ENCODE assay signal across 2 cellular contexts in the genomic region with DNA sequence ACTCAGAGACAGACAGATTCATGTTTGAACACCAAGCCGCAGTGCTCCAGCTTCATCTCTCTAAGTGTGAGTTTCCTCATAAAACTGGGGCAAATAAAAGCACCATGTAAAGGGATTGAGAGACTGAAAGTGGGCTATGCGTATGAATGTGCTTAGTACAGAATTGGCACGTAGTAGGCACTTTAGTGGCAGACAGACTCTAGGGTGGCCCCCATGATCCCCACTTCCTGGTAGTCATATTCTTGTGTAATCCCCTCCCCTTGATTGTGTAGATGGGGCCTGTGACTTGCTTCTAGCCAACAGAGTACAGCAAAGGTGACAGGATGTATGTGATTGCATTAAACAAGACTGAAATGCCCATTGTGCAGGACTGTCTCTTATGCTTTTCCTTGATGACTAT.
TF ChIP-seq lines count a peak whose summit lies in the region.

No MANE protein-coding gene starts in this region.

TF ChIP-seq in HepG2, 621 proteins besides CTCF, POLR2A, EP300 and RAD21:
- TF ChIP-seq ZNF432 (CRISPR knock-in tag; IDR thresholded peaks at IDR 0.05; ENCODE audit: borderline replicate concordance) (no peak), ZKSCAN1 (IDR thresholded peaks at IDR 0.05; ENCODE audit: low read length) (peak; percentile 63), PCBP1 (IDR thresholded peaks at IDR 0.05; ENCODE audit: borderline replicate concordance, low read depth, low read length) (no peak), TGIF2 (CRISPR knock-in tag; IDR thresholded peaks at IDR 0.05) (no peak), ZNF7 (CRISPR knock-in tag; IDR thresholded peaks at IDR 0.05) (peak; percentile 42; the same call in 1 of the 2 replicates), ZNF17 (CRISPR knock-in tag; IDR thresholded peaks at IDR 0.05) (no peak)
- TF ChIP-seq, protein P1, sequence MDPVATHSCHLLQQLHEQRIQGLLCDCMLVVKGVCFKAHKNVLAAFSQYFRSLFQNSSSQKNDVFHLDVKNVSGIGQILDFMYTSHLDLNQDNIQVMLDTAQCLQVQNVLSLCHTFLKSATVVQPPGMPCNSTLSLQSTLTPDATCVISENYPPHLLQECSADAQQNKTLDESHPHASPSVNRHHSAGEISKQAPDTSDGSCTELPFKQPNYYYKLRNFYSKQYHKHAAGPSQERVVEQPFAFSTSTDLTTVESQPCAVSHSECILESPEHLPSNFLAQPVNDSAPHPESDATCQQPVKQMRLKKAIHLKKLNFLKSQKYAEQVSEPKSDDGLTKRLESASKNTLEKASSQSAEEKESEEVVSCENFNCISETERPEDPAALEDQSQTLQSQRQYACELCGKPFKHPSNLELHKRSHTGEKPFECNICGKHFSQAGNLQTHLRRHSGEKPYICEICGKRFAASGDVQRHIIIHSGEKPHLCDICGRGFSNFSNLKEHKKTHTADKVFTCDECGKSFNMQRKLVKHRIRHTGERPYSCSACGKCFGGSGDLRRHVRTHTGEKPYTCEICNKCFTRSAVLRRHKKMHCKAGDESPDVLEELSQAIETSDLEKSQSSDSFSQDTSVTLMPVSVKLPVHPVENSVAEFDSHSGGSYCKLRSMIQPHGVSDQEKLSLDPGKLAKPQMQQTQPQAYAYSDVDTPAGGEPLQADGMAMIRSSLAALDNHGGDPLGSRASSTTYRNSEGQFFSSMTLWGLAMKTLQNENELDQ (CRISPR knock-in tag; IDR thresholded peaks at IDR 0.05; ENCODE audit: borderline replicate concordance), result no peak

TF ChIP-seq in K562, 482 proteins besides CTCF, POLR2A, EP300 and RAD21:
- TF ChIP-seq, protein P2, sequence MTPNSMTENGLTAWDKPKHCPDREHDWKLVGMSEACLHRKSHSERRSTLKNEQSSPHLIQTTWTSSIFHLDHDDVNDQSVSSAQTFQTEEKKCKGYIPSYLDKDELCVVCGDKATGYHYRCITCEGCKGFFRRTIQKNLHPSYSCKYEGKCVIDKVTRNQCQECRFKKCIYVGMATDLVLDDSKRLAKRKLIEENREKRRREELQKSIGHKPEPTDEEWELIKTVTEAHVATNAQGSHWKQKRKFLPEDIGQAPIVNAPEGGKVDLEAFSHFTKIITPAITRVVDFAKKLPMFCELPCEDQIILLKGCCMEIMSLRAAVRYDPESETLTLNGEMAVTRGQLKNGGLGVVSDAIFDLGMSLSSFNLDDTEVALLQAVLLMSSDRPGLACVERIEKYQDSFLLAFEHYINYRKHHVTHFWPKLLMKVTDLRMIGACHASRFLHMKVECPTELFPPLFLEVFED (CRISPR knock-in tag; conservative IDR thresholded peaks at IDR 0.05), result no peak
- peak; percentile 70; the same call in 1 of the 2 replicates for TF ChIP-seq ZKSCAN1 (IDR thresholded peaks at IDR 0.05; ENCODE audit: low read depth, low read length)
